ENCODE assay signal across 19 cellular contexts in the genomic region with DNA sequence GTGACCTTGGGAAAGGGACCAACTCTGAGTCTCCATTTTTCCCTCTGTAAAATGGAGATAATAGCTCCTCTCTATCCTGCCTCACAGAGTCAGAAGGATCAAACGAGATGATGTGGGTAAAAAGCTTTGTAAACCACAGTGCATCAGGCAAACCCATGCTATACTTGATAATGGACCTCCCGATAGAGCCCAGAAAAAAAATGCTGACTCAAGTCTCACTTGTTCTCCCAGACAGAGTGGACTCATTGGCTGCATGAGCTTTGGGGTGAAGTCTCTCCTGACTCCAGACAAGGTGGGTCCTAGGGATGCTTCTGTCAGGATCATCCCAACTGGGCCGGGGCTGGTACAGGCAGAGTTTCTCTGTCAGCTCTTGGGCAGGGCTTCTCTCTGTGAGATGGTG. TPM values are rescaled to one million over a fixed set of nuclear protein-coding genes. Genes with fewer than 3 reads are reported as not detected.
DNase-seq lines count a peak whose midpoint lies in the region; ATAC-seq, FAIRE-seq and TF ChIP-seq lines count a peak whose summit lies in the region.
"Had no signal": no experiment of that assay in that cellular context is flagged by ENCODE, and none has a peak within 500 bp of the region (broad histone marks: within the 10 kb centered on the region; RNA-seq: fewer than 3 reads in every experiment).

No MANE protein-coding gene starts in this region.

- no peaks in the 10 kb centered on the region for H3K36me3 Mint-ChIP-seq in chondrocyte (ENCODE audit: low read depth)
- H3K36me3 Mint-ChIP-seq: CD4-positive, alpha-beta memory T cell had no signal

- no peak overlapping the region for H3K27ac Mint-ChIP-seq in chondrocyte (ENCODE audit: unreplicated experiment)
- H3K27ac Mint-ChIP-seq: B cell had no signal

- peaks cover 12% of the 10 kb centered on the region for H3K4me1 Mint-ChIP-seq in chondrocyte (ENCODE audit: low read depth)
- H3K4me1 Mint-ChIP-seq: B cell had no signal

- 0 out of 2 replicates have a peak overlapping the region, but pooled peaks have one; percentile 2 for H3K14ac ChIP-seq in IMR-90 (replicated peaks; ENCODE audit: low read depth, low read length)

- no peak for TF ChIP-seq RAD21 in IMR-90 (IDR thresholded peaks at IDR 0.05; ENCODE audit: low read length)
- TF ChIP-seq RAD21 in K562 (CRISPR knock-in tag; conservative IDR thresholded peaks at IDR 0.05 in 1 of 2, IDR thresholded peaks at IDR 0.05 in 1 of 2) = no peak

- H2AK5ac ChIP-seq in IMR-90 (ENCODE audit: low read depth, low read length) (0 out of 2 replicates have a peak overlapping the region, but pooled peaks have one; percentile 8), mesendoderm (ENCODE audit: low read length) (no peak overlapping the region)

- TF ChIP-seq CTCF in IMR-90 (conservative IDR thresholded peaks at IDR 0.05; ENCODE audit: low read depth, low read length) (no peak), K562 (IDR thresholded peaks at IDR 0.05 in 2 of 3, conservative IDR thresholded peaks at IDR 0.05 in 1 of 3; ENCODE audit: insufficient read depth in 2 of 3, low read depth in 1 of 3, low read length in 3 of 3) (no peak), thoracic aorta (IDR thresholded peaks at IDR 0.05) (no peak), chondrocyte (IDR thresholded peaks at IDR 0.05) (no peak)

- H4K20me1 ChIP-seq in BLaER1 (no peaks in the 10 kb centered on the region), IMR-90 (ENCODE audit: insufficient read depth, low read length) (no peaks in the 10 kb centered on the region), K562 (replicated peaks; ENCODE audit: control insufficient read depth, insufficient read depth, low read length) (no peaks in the 10 kb centered on the region)

- H3K27me3 ChIP-seq in BLaER1 (no peaks in the 10 kb centered on the region), IMR-90 (ENCODE audit: control insufficient read depth, insufficient read depth, low read length) (no peaks in the 10 kb centered on the region), K562 (ENCODE audit: control insufficient read depth in 2 of 2, insufficient read depth in 2 of 2, low read length in 2 of 2) (peaks cover 2 to 28% of the 10 kb centered on the region in 2 experiments; a peak in 4 of 5 replicates), thoracic aorta (replicated peaks; ENCODE audit: insufficient read depth) (no peaks in the 10 kb centered on the region), mesendoderm (ENCODE audit: insufficient read depth, low read length, poor library complexity) (no peaks in the 10 kb centered on the region)

- dilution Hi-C loops in IMR-90 (cut with HindIII; ENCODE audit: low sequenced_read_pairs, unreplicated experiment) = no loop called here

- DNase-seq in IMR-90 (no peak), K562 (ENCODE audit: extremely low read depth in 1 of 4, low spot score in 3 of 4) (no peak), thoracic aorta (ENCODE audit: low spot score) (no peak), mesendoderm (no peak), NCI-H146 treated with DMSO at 0.1 percent for 48 hours (lab: John Stamatoyannopoulos, UW; ENCODE audit: unreplicated experiment) (no peak), DMS153 (lab: John Stamatoyannopoulos, UW) (no peak), chondrocyte (ENCODE audit: low spot score) (no peak)
- DNase-seq: C1 segment of cervical spinal cord; Calu3; CD4-positive, alpha-beta memory T cell; COR-L47; DND-41; GOT3; H7; HCEC 1CT had no signal

- H2BK5ac ChIP-seq in IMR-90 (ENCODE audit: low read depth, low read length, poor library complexity, severe bottlenecking) (no peak overlapping the region), mesendoderm (ENCODE audit: low read length) (no peak overlapping the region)

- H3K9me1 ChIP-seq in IMR-90 (ENCODE audit: insufficient read depth, low read length) = 0 out of 2 replicates have a peak, but pooled peaks cover 4% of the 10 kb centered on the region
- H3K9me1 ChIP-seq in K562 (ENCODE audit: control insufficient read depth, insufficient read depth, low read length) = no peaks in the 10 kb centered on the region

- H3K79me1 ChIP-seq in IMR-90 (ENCODE audit: low read depth in 1 of 2, low read length in 2 of 2) = no peaks in the 10 kb centered on the region
- H3K79me1 ChIP-seq in mesendoderm (ENCODE audit: low read length) = no peaks in the 10 kb centered on the region

- H2BK15ac ChIP-seq in IMR-90 (ENCODE audit: low read depth, low read length) = no peak overlapping the region
- H2BK15ac ChIP-seq in mesendoderm (replicated peaks; ENCODE audit: low read depth) = no peak overlapping the region

- intact Hi-C loops in IMR-90 (cut with micrococcal nuclease) = no loop called here
- intact Hi-C loops in K562 (cut with micrococcal nuclease) = no loop called here

- H3K4me1 ChIP-seq in BLaER1 (peaks cover 27% of the 10 kb centered on the region), IMR-90 (ENCODE audit: control insufficient read depth, insufficient read depth, low read length) (peaks cover 8% of the 10 kb centered on the region), K562 (replicated peaks in 1 of 2; ENCODE audit: control insufficient read depth in 2 of 2, insufficient read depth in 2 of 2, low read length in 2 of 2) (no peaks in the 10 kb centered on the region; a peak in 1 of 5 replicates), thoracic aorta (ENCODE audit: control insufficient read depth in 1 of 2, low read depth in 2 of 2) (peaks cover 29 to 49% of the 10 kb centered on the region in 2 donors), mesendoderm (ENCODE audit: control insufficient read depth, low read depth, low read length) (peaks cover 3% of the 10 kb centered on the region)

- no peak overlapping the region for H3K9ac ChIP-seq in BLaER1
- no peak overlapping the region for H3K9ac ChIP-seq in IMR-90 (ENCODE audit: low read depth, low read length)
- no peak overlapping the region for H3K9ac ChIP-seq in K562 (ENCODE audit: insufficient read depth in 1 of 2, low read depth in 2 of 2, low read length in 2 of 2)
- H3K9ac ChIP-seq in mesendoderm (ENCODE audit: low read length) = no peak overlapping the region

- H4K5ac ChIP-seq in IMR-90 (ENCODE audit: low read depth, low read length) (no peak overlapping the region), mesendoderm (ENCODE audit: low read length) (no peak overlapping the region)

- H3K27ac ChIP-seq in BLaER1 = peak overlapping the region; percentile 3; the same call in 1 of the 2 replicates
- no peak overlapping the region for H3K27ac ChIP-seq in IMR-90 (ENCODE audit: insufficient read depth, low read length)
- no peak overlapping the region for H3K27ac ChIP-seq in K562 (ENCODE audit: extremely low read depth, low read depth, low read length)
- peak overlapping the region; percentile 7 to 15 for H3K27ac ChIP-seq in thoracic aorta
- no peak overlapping the region for H3K27ac ChIP-seq in mesendoderm (ENCODE audit: low read depth, low read length)

- no peak overlapping the region for H2AFZ ChIP-seq in IMR-90 (replicated peaks; ENCODE audit: low read length, poor library complexity)
- H2AFZ ChIP-seq in K562 (ENCODE audit: low read depth, low read length) = no peak overlapping the region

- no peak overlapping the region for H3K23ac ChIP-seq in IMR-90 (ENCODE audit: low read depth, low read length)
- no peak overlapping the region for H3K23ac ChIP-seq in mesendoderm (ENCODE audit: low read length)

- 100% methylated on average over 1 of the region's 3 CpGs; no CpG with 5 or more reads in 1 of the 2 experiments for WGBS in IMR-90 (ENCODE audit: extremely low coverage in 2 of 2, insufficient read length in 1 of 2), 2 experiments
- 0% methylated on average over 3 of the region's 3 CpGs for WGBS in K562 (ENCODE audit: insufficient coverage, low coverage, missing lambda C conversion rate)
- WGBS in mesendoderm (ENCODE audit: extremely low coverage, insufficient coverage, low lambda C conversion rate) = no CpG with 5 or more reads among the region's 3 CpGs

- H3K18ac ChIP-seq in IMR-90 (ENCODE audit: low read depth, low read length) (no peak overlapping the region), mesendoderm (ENCODE audit: low read length) (no peak overlapping the region)

- H3K56ac ChIP-seq in IMR-90 (ENCODE audit: extremely low read depth, insufficient read depth, low read length) (no peak overlapping the region), mesendoderm (ENCODE audit: low read length) (no peak overlapping the region)

- POLR2A ChIA-PET in IMR-90 (lab: Charles Lee; ENCODE audit: unreplicated experiment) = no interaction called here
- POLR2A ChIA-PET in K562 (lab: Yijun Ruan, JAX) = no interaction called here

- H3K4me3 Mint-ChIP-seq in chondrocyte (ENCODE audit: unreplicated experiment) = no peak overlapping the region
- H3K4me3 Mint-ChIP-seq: B cell; CD4-positive, alpha-beta memory T cell had no signal

- no peaks in the 10 kb centered on the region for H3K27me3 Mint-ChIP-seq in chondrocyte (ENCODE audit: low read depth)
- H3K27me3 Mint-ChIP-seq: B cell; CD4-positive, alpha-beta memory T cell had no signal

- H3K36me3 ChIP-seq in BLaER1 = no peaks in the 10 kb centered on the region
- no peaks in the 10 kb centered on the region for H3K36me3 ChIP-seq in IMR-90 (ENCODE audit: control insufficient read depth, insufficient read depth, low read length)
- no peaks in the 10 kb centered on the region for H3K36me3 ChIP-seq in K562 (ENCODE audit: control insufficient read depth, insufficient read depth, low read length)
- H3K36me3 ChIP-seq in thoracic aorta = peaks cover 13% of the 10 kb centered on the region
- H3K36me3 ChIP-seq in mesendoderm (ENCODE audit: control insufficient read depth, insufficient read depth, low read length) = no peaks in the 10 kb centered on the region

- H3K9me3 ChIP-seq in BLaER1 (no peaks in the 10 kb centered on the region), IMR-90 (ENCODE audit: control insufficient read depth, insufficient read depth, low read length) (no peaks in the 10 kb centered on the region), K562 (replicated peaks; ENCODE audit: control insufficient read depth, insufficient read depth, low read depth, low read length) (no peaks in the 10 kb centered on the region), thoracic aorta (no peaks in the 10 kb centered on the region)

- H3K4me3 ChIP-seq in BLaER1 = no peak overlapping the region
- no peak overlapping the region for H3K4me3 ChIP-seq in IMR-90 (ENCODE audit: insufficient read depth, low read depth, low read length)
- H3K4me3 ChIP-seq in K562 = no peak overlapping the region
- H3K4me3 ChIP-seq in thoracic aorta = no peak overlapping the region
- H3K4me3 ChIP-seq in mesendoderm (ENCODE audit: low read length) = no peak overlapping the region

- in situ Hi-C loops in IMR-90 (cut with MboI; ENCODE audit: low sequenced_read_pairs) (no loop called here), K562 (cut with MboI) (no loop called here)

- H4K8ac ChIP-seq in IMR-90 (ENCODE audit: low read depth in 2 of 2, low read length in 2 of 2) (no peak overlapping the region), mesendoderm (ENCODE audit: low read depth, low read length) (no peak overlapping the region)

- ATAC-seq in IMR-90 (ENCODE audit: low read depth) (no peak), K562 (no peak), thoracic aorta (ENCODE audit: insufficient number of reproducible peaks, low FRiP score, low read depth) (no peak)

- no peak overlapping the region for H2BK20ac ChIP-seq in IMR-90 (ENCODE audit: low read depth, low read length)

- peak; percentile 11 for FAIRE-seq in K562 (lab: Jason Lieb, UNC)
- FAIRE-seq: G401.6, GM12892 had no signal

- no peak overlapping the region for H2BK120ac ChIP-seq in IMR-90 (ENCODE audit: low read depth, low read length)
- H2BK120ac ChIP-seq in mesendoderm (ENCODE audit: low read depth, low read length) = no peak overlapping the region

- no peak for TF ChIP-seq POLR2A in IMR-90 (IDR thresholded peaks at IDR 0.05; ENCODE audit: low read depth, low read length)
- TF ChIP-seq POLR2A in K562 (conservative IDR thresholded peaks at IDR 0.05) = no peak

- H3K4ac ChIP-seq in IMR-90 (ENCODE audit: low read depth, low read length) (no peak overlapping the region), mesendoderm (ENCODE audit: low read depth, low read length) (no peak overlapping the region)

- CTCF ChIA-PET in IMR-90 (lab: Yijun Ruan, JAX) = no interaction called here
- CTCF ChIA-PET in K562 (lab: Yijun Ruan, JAX; ENCODE audit: low intra/inter-chr PET ratio) = no interaction called here

- H3K9me3 Mint-ChIP-seq in chondrocyte (ENCODE audit: low read depth) = no peaks in the 10 kb centered on the region
- H3K9me3 Mint-ChIP-seq: CD4-positive, alpha-beta memory T cell had no signal

- H4K91ac ChIP-seq in IMR-90 (ENCODE audit: insufficient read depth, low read depth, low read length) = no peak overlapping the region

- TF ChIP-seq EP300 in K562 (IDR thresholded peaks at IDR 0.05; ENCODE audit: low read length) = no peak

- peak overlapping the region; percentile 38 for H3K4me2 ChIP-seq in BLaER1
- H3K4me2 ChIP-seq in IMR-90 (ENCODE audit: low read depth, low read length) = no peak overlapping the region
- no peak overlapping the region for H3K4me2 ChIP-seq in K562 (ENCODE audit: insufficient read depth, low read length)
- H3K4me2 ChIP-seq in mesendoderm (ENCODE audit: low read length) = no peak overlapping the region

- BruUV-seq in IMR-90 (replicated peaks; lab: Mats Ljungman, UMichigan) (no TSS peak), K562 (replicated peaks; lab: Mats Ljungman, UMichigan) (no TSS peak)

- H3K79me2 ChIP-seq in K562 (ENCODE audit: control insufficient read depth, insufficient read depth, low read length) (no peaks in the 10 kb centered on the region), mesendoderm (ENCODE audit: control insufficient read depth, insufficient read depth, low read length) (no peaks in the 10 kb centered on the region)

- H2AK9ac ChIP-seq in IMR-90 (replicated peaks; ENCODE audit: low read depth, low read length, poor library complexity) = no peak overlapping the region

RNA-seq across cellular contexts. Expression of gene RGS3, which starts 32.0 kb away (rescaled TPM):
- total RNA-seq in IMR-90 (2012; rRNA removed) = 51.8 and 53.3 TPM in 2 replicates
- polyA plus RNA-seq in IMR-90 (2012; rRNA removed) = 65.6 and 68.7 TPM in 2 replicates
- 40.0 and 73.3 TPM in 2 replicates for polyA plus RNA-seq in IMR-90 (2012; cell fraction: cytosol; rRNA removed)
- 93.2 and 94.6 TPM in 2 replicates for polyA plus RNA-seq in IMR-90 (2012; cell fraction: nucleus; rRNA removed; ENCODE audit: low replicate concordance)
- 1.8 and 5.3 TPM in 2 replicates for total RNA-seq in K562 (2011; cell fraction: chromatin; rRNA removed; ENCODE audit: low replicate concordance)
- 3.2 and 3.3 TPM in 2 replicates for total RNA-seq in K562 (2011; cell fraction: nucleolus; rRNA removed)
- total RNA-seq in K562 (2011; cell fraction: nucleoplasm; rRNA removed) = 2.8 and 3.2 TPM in 2 replicates
- total RNA-seq in K562 (2014; rRNA removed) = 2.2 and 3.1 TPM in 2 replicates
- 0.95 and 1.1 TPM in 2 replicates for total RNA-seq in K562 (2014; rRNA removed; fragmentation: Illumina TruSeq; extraction: Trizol)
- total RNA-seq in K562 (2015; rRNA removed; fragmentation: Illumina TruSeq; extraction: Trizol) = 0.79 and 0.83 TPM in 2 replicates
- total RNA-seq in K562 (2021) = 2.9 and 3.0 TPM in 2 replicates
- 0.65 and 0.67 TPM in 2 replicates for polyA plus RNA-seq in K562 (2011; rRNA removed)
- 0.66 and 0.88 TPM in 2 replicates for polyA plus RNA-seq in K562 (2011; cell fraction: cytosol; rRNA removed)
- polyA plus RNA-seq in K562 (2011; cell fraction: nucleus; rRNA removed) = 0.83 and 2.0 TPM in 2 replicates
- polyA plus RNA-seq in K562 (2012) = 1.9 and 18.5 TPM in 2 replicates
- 2.1 TPM in 2 replicates for polyA plus RNA-seq in K562 (2014; fragmentation: Illumina TruSeq; extraction: Trizol)
- under 1 TPM; 0.08 to 0.15 TPM for polyA plus RNA-seq in K562 (2014; fragmentation: Nextera tagmentation; extraction: Ambion mirVana)
- 1.7 TPM in 2 replicates for polyA plus RNA-seq in K562 (2014; rRNA removed)
- polyA minus RNA-seq in K562 (2011; rRNA and poly(A)+ RNA removed) = 0.27 and 0.81 TPM in 2 replicates
- polyA minus RNA-seq in K562 (2011; cell fraction: cytosol; rRNA and poly(A)+ RNA removed) = 0.95 and 2.0 TPM in 2 replicates
- 1.4 and 1.9 TPM in 2 replicates for polyA minus RNA-seq in K562 (2011; cell fraction: nucleus; rRNA and poly(A)+ RNA removed)
- 100 to 1,000 TPM; 170 to 202 TPM for total RNA-seq in thoracic aorta
- polyA plus RNA-seq in mesendoderm (2013, experiment 1 of 2) = 13.4 TPM
- 13.5 TPM for polyA plus RNA-seq in mesendoderm (2013, experiment 2 of 2)
- total RNA-seq in chondrocyte = 33.8 to 58.2 TPM (median 55.2 TPM) in 3 replicates

Comparison
In these comparisons a context has a peak if more than half of its experiments do, and no peak if none do; other contexts are left out.
1. H3K27ac ChIP-seq: peak in BLaER1 (single experiment) and thoracic aorta (2 of 2); none in IMR-90 (single experiment), K562 (single experiment) and mesendoderm (single experiment).